In the genomic region with DNA sequence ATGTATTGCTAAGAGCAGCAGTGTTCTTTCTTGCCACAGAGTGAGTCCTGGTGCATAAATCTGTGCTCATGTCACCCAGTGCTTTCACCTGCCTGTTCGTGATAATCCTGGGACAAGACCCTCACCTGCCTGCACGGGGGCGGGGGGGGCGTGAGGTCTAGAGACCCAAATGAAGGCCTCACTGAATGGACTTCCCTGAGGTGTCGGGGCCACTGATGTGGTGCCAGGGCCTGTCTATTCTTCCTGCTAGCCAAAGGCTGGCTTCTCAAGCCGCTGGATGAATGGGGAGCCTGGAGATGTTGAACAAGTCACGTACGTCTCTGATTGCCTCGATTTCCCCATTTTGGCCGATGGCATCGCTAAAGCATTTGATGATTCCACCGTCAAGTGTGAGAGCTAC, we compare ENCODE assay signal across 1 cellular context.
TF ChIP-seq lines count a peak whose summit lies in the region.

No MANE protein-coding gene starts in this region.

TF ChIP-seq in IMR-90, 13 proteins besides CTCF, POLR2A, EP300 and RAD21:
- no peak for TF ChIP-seq BHLHE40 (IDR thresholded peaks at IDR 0.05; ENCODE audit: low read depth, low read length)
- no peak for TF ChIP-seq RFX5 (IDR thresholded peaks at IDR 0.05; ENCODE audit: low read depth, low read length)
- TF ChIP-seq, protein P1, sequence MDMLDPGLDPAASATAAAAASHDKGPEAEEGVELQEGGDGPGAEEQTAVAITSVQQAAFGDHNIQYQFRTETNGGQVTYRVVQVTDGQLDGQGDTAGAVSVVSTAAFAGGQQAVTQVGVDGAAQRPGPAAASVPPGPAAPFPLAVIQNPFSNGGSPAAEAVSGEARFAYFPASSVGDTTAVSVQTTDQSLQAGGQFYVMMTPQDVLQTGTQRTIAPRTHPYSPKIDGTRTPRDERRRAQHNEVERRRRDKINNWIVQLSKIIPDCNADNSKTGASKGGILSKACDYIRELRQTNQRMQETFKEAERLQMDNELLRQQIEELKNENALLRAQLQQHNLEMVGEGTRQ (IDR thresholded peaks at IDR 0.05; ENCODE audit: low read depth, low read length), result no peak
- no peak for TF ChIP-seq FOS (IDR thresholded peaks at IDR 0.05; ENCODE audit: low read depth, low read length)
- TF ChIP-seq CEBPB (IDR thresholded peaks at IDR 0.05; ENCODE audit: low read depth, low read length), result no peak
- no peak for TF ChIP-seq SMC3 (IDR thresholded peaks at IDR 0.05; ENCODE audit: low read depth, low read length)
- TF ChIP-seq, protein P2, sequence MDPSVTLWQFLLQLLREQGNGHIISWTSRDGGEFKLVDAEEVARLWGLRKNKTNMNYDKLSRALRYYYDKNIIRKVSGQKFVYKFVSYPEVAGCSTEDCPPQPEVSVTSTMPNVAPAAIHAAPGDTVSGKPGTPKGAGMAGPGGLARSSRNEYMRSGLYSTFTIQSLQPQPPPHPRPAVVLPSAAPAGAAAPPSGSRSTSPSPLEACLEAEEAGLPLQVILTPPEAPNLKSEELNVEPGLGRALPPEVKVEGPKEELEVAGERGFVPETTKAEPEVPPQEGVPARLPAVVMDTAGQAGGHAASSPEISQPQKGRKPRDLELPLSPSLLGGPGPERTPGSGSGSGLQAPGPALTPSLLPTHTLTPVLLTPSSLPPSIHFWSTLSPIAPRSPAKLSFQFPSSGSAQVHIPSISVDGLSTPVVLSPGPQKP (IDR thresholded peaks at IDR 0.05; ENCODE audit: borderline replicate concordance, low read depth, low read length), result no peak
- TF ChIP-seq MAFK (IDR thresholded peaks at IDR 0.05; ENCODE audit: low read depth, low read length), result no peak
- no peak for TF ChIP-seq MXI1 (IDR thresholded peaks at IDR 0.05; ENCODE audit: borderline replicate concordance, low read depth, low read length)
- no peak for TF ChIP-seq CHD1 (IDR thresholded peaks at IDR 0.05; ENCODE audit: low read depth, low read length)
- TF ChIP-seq RCOR1 (IDR thresholded peaks at IDR 0.05; ENCODE audit: insufficient replicate concordance, low read length), result no peak
- no peak for TF ChIP-seq NFE2L2 (IDR thresholded peaks at IDR 0.05; ENCODE audit: low read depth, low read length)
- no peak for TF ChIP-seq MAZ (IDR thresholded peaks at IDR 0.05; ENCODE audit: borderline replicate concordance, low read depth, low read length)
